In the genomic region with DNA sequence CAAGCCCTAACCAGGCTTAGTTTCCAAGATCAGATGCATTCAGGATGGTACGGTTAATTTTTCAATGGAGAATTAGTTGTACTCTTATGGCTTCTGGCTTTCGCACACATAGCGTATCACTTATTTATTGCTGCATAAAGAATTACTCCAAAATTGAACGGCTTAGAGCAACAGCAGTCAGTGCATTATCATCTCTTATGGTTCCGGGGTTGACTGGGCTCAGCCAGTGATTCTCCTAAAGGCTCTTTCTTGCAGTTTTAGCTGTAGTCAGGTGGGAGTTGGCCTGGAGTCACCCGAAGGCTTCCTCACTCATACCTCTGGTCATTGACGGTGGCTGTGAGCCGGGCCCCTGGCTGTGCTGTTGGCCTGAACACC, we compare ENCODE assay signal across 8 cellular contexts. TPM values are rescaled to one million over a fixed set of nuclear protein-coding genes. Genes with fewer than 3 reads are reported as not detected.
A peak's percentile ranks its signal among the peaks of the same experiment; 100 is the strongest.
DNase-seq lines count a peak whose midpoint lies in the region; ATAC-seq and TF ChIP-seq lines count a peak whose summit lies in the region.

No MANE protein-coding gene starts in this region.

- intact Hi-C loops in A673 (cut with micrococcal nuclease; ENCODE audit: unreplicated experiment) (no loop called here), lower leg skin (cut with DNase I; ENCODE audit: low total_unique reads) (no loop called here)

- H3K36me3 ChIP-seq in A673 (ENCODE audit: insufficient read depth, low read length, poor library complexity, severe bottlenecking) = peaks cover 15% of the 10 kb centered on the region

- TF ChIP-seq CTCF in A673 (conservative IDR thresholded peaks at IDR 0.05; ENCODE audit: low read depth, low read length) (no peak), brain (conservative IDR thresholded peaks at IDR 0.05) (no peak), lower leg skin (IDR thresholded peaks at IDR 0.05) (no peak), type B pancreatic cell (conservative IDR thresholded peaks at IDR 0.05) (no peak)

- H3K9me3 Mint-ChIP-seq in brain (no peaks in the 10 kb centered on the region), type B pancreatic cell (no peaks in the 10 kb centered on the region)

- H3K4me1 Mint-ChIP-seq in brain = peaks cover 30% of the 10 kb centered on the region
- H3K4me1 Mint-ChIP-seq in type B pancreatic cell (ENCODE audit: unreplicated experiment) = peaks cover 13% of the 10 kb centered on the region

- no peak for DNase-seq in A673 (ENCODE audit: low spot score)
- DNase-seq in lower leg skin (ENCODE audit: low spot score in 2 of 2) = no peak
- DNase-seq in type B pancreatic cell (ENCODE audit: extremely low spot score, unreplicated experiment) = no peak
- DNase-seq in activated effector memory CD4-positive, alpha-beta T cell treated with anti-CD3 and anti-CD28 coated beads, Interleukin-2, amount 50 U/mL, for 16 hours = no peak
- no peak for DNase-seq in mesenteric fat pad (ENCODE audit: low spot score)
- no peak for DNase-seq in NCI-H82 (lab: John Stamatoyannopoulos, UW)

- H3K36me3 Mint-ChIP-seq in brain (peaks cover 13% of the 10 kb centered on the region), type B pancreatic cell (peaks cover 8% of the 10 kb centered on the region)

- H3K4me3 ChIP-seq in A673 (ENCODE audit: low read depth, low read length, poor library complexity, severe bottlenecking) (peak overlapping the region; percentile 93), lower leg skin (ENCODE audit: low read depth, poor library complexity, severe bottlenecking) (peak overlapping the region; percentile 76)

- no TSS peak for BruUV-seq in A673 (replicated peaks; lab: Mats Ljungman, UMichigan)

- TF ChIP-seq POLR2A in lower leg skin (IDR thresholded peaks at IDR 0.05) = no peak

- POLR2A ChIA-PET in A673 (lab: Charles Lee; ENCODE audit: low non-redundant PET) = no interaction called here

- CTCF ChIA-PET in A673 (lab: Charles Lee) = no interaction called here

- peaks cover 11% of the 10 kb centered on the region for H3K27me3 Mint-ChIP-seq in brain
- H3K27me3 Mint-ChIP-seq in type B pancreatic cell = no peaks in the 10 kb centered on the region

- H3K27me3 ChIP-seq in A673 (replicated peaks; ENCODE audit: insufficient read depth, low read depth, low read length, poor library complexity) = no peaks in the 10 kb centered on the region

- WGBS in lower leg skin, 2 donors = 56 to 64% methylated on average over 8 of the region's 8 CpGs

- peak; percentile 14 for ATAC-seq in HG03064 (IDR thresholded peaks at IDR 0.05; ENCODE audit: low read depth, unreplicated experiment)

- peak overlapping the region; percentile 92 to 97 (median 95) for H3K27ac Mint-ChIP-seq in brain
- peak overlapping the region; percentile 96 for H3K27ac Mint-ChIP-seq in type B pancreatic cell

- H3K27ac ChIP-seq in A673 (ENCODE audit: low read depth, low read length, poor library complexity, severe bottlenecking) = peak overlapping the region; percentile 88

- peaks cover 26% of the 10 kb centered on the region for H3K4me1 ChIP-seq in A673 (ENCODE audit: insufficient read depth, low read length, poor library complexity, severe bottlenecking)

- no peaks in the 10 kb centered on the region for H3K9me3 ChIP-seq in A673 (ENCODE audit: low read depth, low read length, poor library complexity, severe bottlenecking)

- H3K4me3 Mint-ChIP-seq in brain (peak overlapping the region; percentile 96 to 98 (median 97)), type B pancreatic cell (peak overlapping the region; percentile 94)

RNA-seq across cellular contexts. Expression of gene GRHPR, which starts 0.6 kb away (rescaled TPM):
- total RNA-seq in A673 (2021) (102 and 118 TPM in 2 replicates), lower leg skin (100 to 1,000 TPM; 120 to 181 (median 141) TPM), type B pancreatic cell (ENCODE audit: low replicate concordance) (81.6 and 109 TPM in 2 replicates), mesenteric fat pad (80.5 TPM)
- polyA plus RNA-seq in brain (ENCODE audit: insufficient read depth, low read depth, low replicate concordance) = 213 TPM

RNA-seq across cellular contexts. Expression of gene ZBTB5, which starts 43.3 kb away (rescaled TPM):
- total RNA-seq in A673 (2021) (17.2 and 18.0 TPM in 2 replicates), lower leg skin (10 to 100 TPM; 16.1 to 23.4 (median 20.9) TPM), type B pancreatic cell (ENCODE audit: low replicate concordance) (22.6 and 25.9 TPM in 2 replicates), mesenteric fat pad (5.6 TPM)
- 21.2 TPM for polyA plus RNA-seq in brain (ENCODE audit: insufficient read depth, low read depth, low replicate concordance)
